1 cellular context compared by ENCODE assay signal in genomic region chr16:2603165-2604015, GRCh38.
TF ChIP-seq lines count a peak whose summit lies in the region.

No MANE protein-coding gene starts in this region.

TF ChIP-seq in K562, 482 proteins besides CTCF, POLR2A, EP300 and RAD21 (continued from another document):
- no peak for TF ChIP-seq ARID3A (IDR thresholded peaks at IDR 0.05; ENCODE audit: borderline replicate concordance, low read depth, low read length)
- peak; percentile 94 for TF ChIP-seq SUPT5H (IDR thresholded peaks at IDR 0.05)
- peak; percentile 94 for TF ChIP-seq ZNF830 (CRISPR knock-in tag; IDR thresholded peaks at IDR 0.05)
- TF ChIP-seq CBFA2T3 (IDR thresholded peaks at IDR 0.05), result peak; percentile 18; the same call in 1 of the 2 replicates
- no peak for TF ChIP-seq U2AF2 (optimal IDR thresholded peaks at IDR 0.05; ENCODE audit: low read depth, low read length)
TF ChIP-seq in K562: peak in this region for 202.
